8 cellular contexts compared by ENCODE assay signal in genomic region chr14:64569108-64570045, GRCh38. TPM values are rescaled to one million over a fixed set of nuclear protein-coding genes. Genes with fewer than 3 reads are reported as not detected.
A peak's percentile ranks its signal among the peaks of the same experiment; 100 is the strongest.
DNase-seq lines count a peak whose midpoint lies in the region; ATAC-seq lines count a peak whose summit lies in the region.

No MANE protein-coding gene starts in this region.

- no peak overlapping the region for H3K9ac ChIP-seq in rectal smooth muscle tissue (ENCODE audit: low read length)

- H3K4me1 ChIP-seq in rectal smooth muscle tissue (ENCODE audit: control insufficient read depth, insufficient read depth, low read length), result peaks cover 28% of the 10 kb centered on the region

- no peaks in the 10 kb centered on the region for H3K36me3 ChIP-seq in rectal smooth muscle tissue (ENCODE audit: control insufficient read depth, insufficient read depth, low read length)

- DNase-seq in H4 (ENCODE audit: low spot score) (peak; percentile 82), anterior cingulate cortex (lab: John Stamatoyannopoulos, UW) (peak in 42 of 58 donors; percentile 8 to 81 (median 36)), hepatic stellate cell (ENCODE audit: low spot score) (peak; percentile 59), NCI-H2227 treated with DMSO at 0.1 percent for 48 hours (lab: John Stamatoyannopoulos, UW) (no peak), DMS53 (lab: John Stamatoyannopoulos, UW) (no peak), KG1 (lab: John Stamatoyannopoulos, UW) (no peak)

- no peak for ATAC-seq in HG03442 (IDR thresholded peaks at IDR 0.05; ENCODE audit: unreplicated experiment)

- no peaks in the 10 kb centered on the region for H3K27me3 ChIP-seq in rectal smooth muscle tissue (ENCODE audit: control insufficient read depth, insufficient read depth, low read length)

- H3K27ac ChIP-seq in rectal smooth muscle tissue (ENCODE audit: low read depth, low read length), result peak overlapping the region; percentile 11

- no peak overlapping the region for H3K4me3 ChIP-seq in rectal smooth muscle tissue (ENCODE audit: low read length)

RNA-seq across cellular contexts. Expression of gene PPP1R36, which starts 19.6 kb away (rescaled TPM):
- total RNA-seq in H4 (2014; rRNA removed; shearing (Covaris generic)), result 0.64 TPM in 1 of 2 replicates, not detected in the other

RNA-seq across cellular contexts. Expression of gene HSPA2, which starts 28.8 kb away (rescaled TPM):
- total RNA-seq in H4 (2014; rRNA removed; shearing (Covaris generic)), result 3.7 and 3.8 TPM in 2 replicates

Comparison
In these comparisons a context has a peak if more than half of its experiments do, and no peak if none do; other contexts are left out.
1. DNase-seq: peak in H4 (single experiment), anterior cingulate cortex (42 of 58) and hepatic stellate cell (single experiment); none in NCI-H2227 treated with DMSO at 0.1 percent for 48 hours (single experiment), DMS53 (single experiment) and KG1 (single experiment).